Comparison of ENCODE assay signal across 1 cellular context in the genomic region with DNA sequence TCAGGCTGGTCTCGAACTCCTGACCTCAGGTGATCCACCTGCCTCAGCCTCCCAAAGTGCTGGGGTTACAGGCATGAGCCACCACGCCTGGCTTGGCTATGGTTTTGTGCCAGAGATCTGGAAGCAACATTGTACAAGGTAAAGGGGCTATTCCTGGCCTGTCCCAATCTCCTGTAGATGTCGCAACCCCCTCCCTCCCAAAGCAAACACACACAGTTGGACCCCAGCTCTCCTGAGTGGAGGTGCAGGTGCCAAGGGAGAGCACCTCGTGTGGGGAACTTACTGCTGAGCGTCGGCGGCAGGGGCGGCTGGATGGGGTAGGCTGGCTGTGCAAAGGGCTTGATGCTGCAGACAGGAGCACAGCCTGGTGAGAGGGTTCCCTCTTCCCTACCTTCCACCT.
A peak's percentile ranks its signal among the peaks of the same experiment; 100 is the strongest.
TF ChIP-seq lines count a peak whose summit lies in the region.

No MANE protein-coding gene starts in this region.

TF ChIP-seq in HepG2, 621 proteins besides CTCF, POLR2A, EP300 and RAD21 (continued from another document):
- TF ChIP-seq, protein P1, sequence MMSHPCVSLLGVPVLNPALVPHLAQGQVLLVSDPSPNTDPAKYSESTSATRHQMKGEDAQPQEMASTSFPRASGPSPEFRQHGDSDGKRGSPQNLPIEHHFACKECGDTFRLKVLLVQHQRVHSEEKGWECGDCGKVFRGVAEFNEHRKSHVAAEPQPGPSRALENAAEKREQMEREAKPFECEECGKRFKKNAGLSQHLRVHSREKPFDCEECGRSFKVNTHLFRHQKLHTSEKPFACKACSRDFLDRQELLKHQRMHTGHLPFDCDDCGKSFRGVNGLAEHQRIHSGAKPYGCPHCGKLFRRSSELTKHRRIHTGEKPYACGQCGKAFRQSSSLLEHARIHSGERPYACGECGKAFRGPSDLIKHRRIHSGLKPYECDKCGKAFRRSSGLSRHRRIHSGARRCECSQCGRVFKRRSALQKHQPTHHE (CRISPR knock-in tag; IDR thresholded peaks at IDR 0.05; ENCODE audit: borderline replicate concordance): no peak
- TF ChIP-seq ZNF672 (CRISPR knock-in tag; IDR thresholded peaks at IDR 0.05) (peak; percentile 22; the same call in 1 of the 2 replicates), GATAD2A (CRISPR knock-in tag; IDR thresholded peaks at IDR 0.05) (peak; percentile 41; the same call in 1 of the 2 replicates), ZC3H4 (CRISPR knock-in tag; IDR thresholded peaks at IDR 0.05; ENCODE audit: borderline replicate concordance) (no peak), ZNF678 (CRISPR knock-in tag; IDR thresholded peaks at IDR 0.05) (no peak), SATB2 (CRISPR knock-in tag; IDR thresholded peaks at IDR 0.05) (no peak), EHMT2 (IDR thresholded peaks at IDR 0.05; ENCODE audit: borderline replicate concordance, low read depth, low read length) (no peak), ZNF530 (CRISPR knock-in tag; IDR thresholded peaks at IDR 0.05; ENCODE audit: low read depth) (no peak), ZNF788 (CRISPR knock-in tag; IDR thresholded peaks at IDR 0.05; ENCODE audit: borderline replicate concordance) (no peak), ZSCAN20 (CRISPR knock-in tag; IDR thresholded peaks at IDR 0.05; ENCODE audit: borderline replicate concordance) (no peak), MTF2 (CRISPR knock-in tag; IDR thresholded peaks at IDR 0.05; ENCODE audit: borderline replicate concordance) (no peak), ZNF3 (CRISPR knock-in tag; IDR thresholded peaks at IDR 0.05) (no peak), RORA (CRISPR knock-in tag; IDR thresholded peaks at IDR 0.05) (no peak), FOSL2 (CRISPR knock-in tag; IDR thresholded peaks at IDR 0.05) (no peak), MZF1 (CRISPR knock-in tag; IDR thresholded peaks at IDR 0.05; ENCODE audit: borderline replicate concordance) (no peak), HDAC6 (IDR thresholded peaks at IDR 0.05; ENCODE audit: low read depth, low read length) (no peak), ZNF605 (CRISPR knock-in tag; IDR thresholded peaks at IDR 0.05) (peak; percentile 66; the same call in 1 of the 2 replicates), ZKSCAN8 (CRISPR knock-in tag; IDR thresholded peaks at IDR 0.05; ENCODE audit: borderline replicate concordance) (no peak), XBP1 (CRISPR knock-in tag; IDR thresholded peaks at IDR 0.05) (no peak), ZNF749 (CRISPR knock-in tag; IDR thresholded peaks at IDR 0.05; ENCODE audit: borderline replicate concordance) (no peak), NONO (IDR thresholded peaks at IDR 0.05) (no peak), NONO (CRISPR knock-in tag; conservative IDR thresholded peaks at IDR 0.05) (0 out of 2 replicates have a peak, but pooled peaks have one; percentile 48), HNRNPH1 (optimal IDR thresholded peaks at IDR 0.05; ENCODE audit: low read depth, low read length) (no peak), CBX2 (IDR thresholded peaks at IDR 0.05; ENCODE audit: low read depth, low read length) (no peak), CBX2 (CRISPR knock-in tag; IDR thresholded peaks at IDR 0.05; ENCODE audit: low read depth) (no peak), ZNF230 (CRISPR knock-in tag; IDR thresholded peaks at IDR 0.05) (no peak), NR3C1 (CRISPR knock-in tag; IDR thresholded peaks at IDR 0.05) (no peak), MAFK (conservative IDR thresholded peaks at IDR 0.05 in 1 of 2, IDR thresholded peaks at IDR 0.05 in 1 of 2; ENCODE audit: low read length in 2 of 2) (no peak), ZSCAN25 (CRISPR knock-in tag; IDR thresholded peaks at IDR 0.05) (no peak), MTA1 (CRISPR knock-in tag; IDR thresholded peaks at IDR 0.05; ENCODE audit: borderline replicate concordance) (0 out of 2 replicates have a peak, but pooled peaks have one; percentile 54), ZNF264 (CRISPR knock-in tag; IDR thresholded peaks at IDR 0.05) (no peak), BRD4 (CRISPR knock-in tag; IDR thresholded peaks at IDR 0.05) (no peak)
- TF ChIP-seq, protein P2, sequence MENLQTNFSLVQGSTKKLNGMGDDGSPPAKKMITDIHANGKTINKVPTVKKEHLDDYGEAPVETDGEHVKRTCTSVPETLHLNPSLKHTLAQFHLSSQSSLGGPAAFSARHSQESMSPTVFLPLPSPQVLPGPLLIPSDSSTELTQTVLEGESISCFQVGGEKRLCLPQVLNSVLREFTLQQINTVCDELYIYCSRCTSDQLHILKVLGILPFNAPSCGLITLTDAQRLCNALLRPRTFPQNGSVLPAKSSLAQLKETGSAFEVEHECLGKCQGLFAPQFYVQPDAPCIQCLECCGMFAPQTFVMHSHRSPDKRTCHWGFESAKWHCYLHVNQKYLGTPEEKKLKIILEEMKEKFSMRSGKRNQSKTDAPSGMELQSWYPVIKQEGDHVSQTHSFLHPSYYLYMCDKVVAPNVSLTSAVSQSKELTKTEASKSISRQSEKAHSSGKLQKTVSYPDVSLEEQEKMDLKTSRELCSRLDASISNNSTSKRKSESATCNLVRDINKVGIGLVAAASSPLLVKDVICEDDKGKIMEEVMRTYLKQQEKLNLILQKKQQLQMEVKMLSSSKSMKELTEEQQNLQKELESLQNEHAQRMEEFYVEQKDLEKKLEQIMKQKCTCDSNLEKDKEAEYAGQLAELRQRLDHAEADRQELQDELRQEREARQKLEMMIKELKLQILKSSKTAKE (CRISPR knock-in tag; IDR thresholded peaks at IDR 0.05; ENCODE audit: borderline replicate concordance): 0 out of 2 replicates have a peak, but pooled peaks have one; percentile 12
- TF ChIP-seq, protein P3, sequence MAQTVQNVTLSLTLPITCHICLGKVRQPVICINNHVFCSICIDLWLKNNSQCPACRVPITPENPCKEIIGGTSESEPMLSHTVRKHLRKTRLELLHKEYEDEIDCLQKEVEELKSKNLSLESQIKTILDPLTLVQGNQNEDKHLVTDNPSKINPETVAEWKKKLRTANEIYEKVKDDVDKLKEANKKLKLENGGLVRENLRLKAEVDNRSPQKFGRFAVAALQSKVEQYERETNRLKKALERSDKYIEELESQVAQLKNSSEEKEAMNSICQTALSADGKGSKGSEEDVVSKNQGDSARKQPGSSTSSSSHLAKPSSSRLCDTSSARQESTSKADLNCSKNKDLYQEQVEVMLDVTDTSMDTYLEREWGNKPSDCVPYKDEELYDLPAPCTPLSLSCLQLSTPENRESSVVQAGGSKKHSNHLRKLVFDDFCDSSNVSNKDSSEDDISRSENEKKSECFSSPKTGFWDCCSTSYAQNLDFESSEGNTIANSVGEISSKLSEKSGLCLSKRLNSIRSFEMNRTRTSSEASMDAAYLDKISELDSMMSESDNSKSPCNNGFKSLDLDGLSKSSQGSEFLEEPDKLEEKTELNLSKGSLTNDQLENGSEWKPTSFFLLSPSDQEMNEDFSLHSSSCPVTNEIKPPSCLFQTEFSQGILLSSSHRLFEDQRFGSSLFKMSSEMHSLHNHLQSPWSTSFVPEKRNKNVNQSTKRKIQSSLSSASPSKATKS (CRISPR knock-in tag; IDR thresholded peaks at IDR 0.05): no peak
- TF ChIP-seq, protein P4, sequence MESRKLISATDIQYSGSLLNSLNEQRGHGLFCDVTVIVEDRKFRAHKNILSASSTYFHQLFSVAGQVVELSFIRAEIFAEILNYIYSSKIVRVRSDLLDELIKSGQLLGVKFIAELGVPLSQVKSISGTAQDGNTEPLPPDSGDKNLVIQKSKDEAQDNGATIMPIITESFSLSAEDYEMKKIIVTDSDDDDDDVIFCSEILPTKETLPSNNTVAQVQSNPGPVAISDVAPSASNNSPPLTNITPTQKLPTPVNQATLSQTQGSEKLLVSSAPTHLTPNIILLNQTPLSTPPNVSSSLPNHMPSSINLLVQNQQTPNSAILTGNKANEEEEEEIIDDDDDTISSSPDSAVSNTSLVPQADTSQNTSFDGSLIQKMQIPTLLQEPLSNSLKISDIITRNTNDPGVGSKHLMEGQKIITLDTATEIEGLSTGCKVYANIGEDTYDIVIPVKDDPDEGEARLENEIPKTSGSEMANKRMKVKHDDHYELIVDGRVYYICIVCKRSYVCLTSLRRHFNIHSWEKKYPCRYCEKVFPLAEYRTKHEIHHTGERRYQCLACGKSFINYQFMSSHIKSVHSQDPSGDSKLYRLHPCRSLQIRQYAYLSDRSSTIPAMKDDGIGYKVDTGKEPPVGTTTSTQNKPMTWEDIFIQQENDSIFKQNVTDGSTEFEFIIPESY (CRISPR knock-in tag; IDR thresholded peaks at IDR 0.05): no peak
- TF ChIP-seq, protein P5, sequence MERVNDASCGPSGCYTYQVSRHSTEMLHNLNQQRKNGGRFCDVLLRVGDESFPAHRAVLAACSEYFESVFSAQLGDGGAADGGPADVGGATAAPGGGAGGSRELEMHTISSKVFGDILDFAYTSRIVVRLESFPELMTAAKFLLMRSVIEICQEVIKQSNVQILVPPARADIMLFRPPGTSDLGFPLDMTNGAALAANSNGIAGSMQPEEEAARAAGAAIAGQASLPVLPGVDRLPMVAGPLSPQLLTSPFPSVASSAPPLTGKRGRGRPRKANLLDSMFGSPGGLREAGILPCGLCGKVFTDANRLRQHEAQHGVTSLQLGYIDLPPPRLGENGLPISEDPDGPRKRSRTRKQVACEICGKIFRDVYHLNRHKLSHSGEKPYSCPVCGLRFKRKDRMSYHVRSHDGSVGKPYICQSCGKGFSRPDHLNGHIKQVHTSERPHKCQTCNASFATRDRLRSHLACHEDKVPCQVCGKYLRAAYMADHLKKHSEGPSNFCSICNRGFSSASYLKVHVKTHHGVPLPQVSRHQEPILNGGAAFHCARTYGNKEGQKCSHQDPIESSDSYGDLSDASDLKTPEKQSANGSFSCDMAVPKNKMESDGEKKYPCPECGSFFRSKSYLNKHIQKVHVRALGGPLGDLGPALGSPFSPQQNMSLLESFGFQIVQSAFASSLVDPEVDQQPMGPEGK (CRISPR knock-in tag; IDR thresholded peaks at IDR 0.05): peak; percentile 76
- TF ChIP-seq, protein P6, sequence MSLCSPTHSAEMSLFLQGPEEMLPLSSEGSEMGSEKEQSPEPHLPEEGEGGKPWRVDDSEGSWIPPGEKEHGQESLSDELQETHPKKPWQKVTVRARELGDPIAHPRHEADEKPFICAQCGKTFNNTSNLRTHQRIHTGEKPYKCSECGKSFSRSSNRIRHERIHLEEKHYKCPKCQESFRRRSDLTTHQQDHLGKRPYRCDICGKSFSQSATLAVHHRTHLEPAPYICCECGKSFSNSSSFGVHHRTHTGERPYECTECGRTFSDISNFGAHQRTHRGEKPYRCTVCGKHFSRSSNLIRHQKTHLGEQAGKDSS (CRISPR knock-in tag; IDR thresholded peaks at IDR 0.05; ENCODE audit: borderline replicate concordance, low read depth): no peak
- TF ChIP-seq, protein P7, sequence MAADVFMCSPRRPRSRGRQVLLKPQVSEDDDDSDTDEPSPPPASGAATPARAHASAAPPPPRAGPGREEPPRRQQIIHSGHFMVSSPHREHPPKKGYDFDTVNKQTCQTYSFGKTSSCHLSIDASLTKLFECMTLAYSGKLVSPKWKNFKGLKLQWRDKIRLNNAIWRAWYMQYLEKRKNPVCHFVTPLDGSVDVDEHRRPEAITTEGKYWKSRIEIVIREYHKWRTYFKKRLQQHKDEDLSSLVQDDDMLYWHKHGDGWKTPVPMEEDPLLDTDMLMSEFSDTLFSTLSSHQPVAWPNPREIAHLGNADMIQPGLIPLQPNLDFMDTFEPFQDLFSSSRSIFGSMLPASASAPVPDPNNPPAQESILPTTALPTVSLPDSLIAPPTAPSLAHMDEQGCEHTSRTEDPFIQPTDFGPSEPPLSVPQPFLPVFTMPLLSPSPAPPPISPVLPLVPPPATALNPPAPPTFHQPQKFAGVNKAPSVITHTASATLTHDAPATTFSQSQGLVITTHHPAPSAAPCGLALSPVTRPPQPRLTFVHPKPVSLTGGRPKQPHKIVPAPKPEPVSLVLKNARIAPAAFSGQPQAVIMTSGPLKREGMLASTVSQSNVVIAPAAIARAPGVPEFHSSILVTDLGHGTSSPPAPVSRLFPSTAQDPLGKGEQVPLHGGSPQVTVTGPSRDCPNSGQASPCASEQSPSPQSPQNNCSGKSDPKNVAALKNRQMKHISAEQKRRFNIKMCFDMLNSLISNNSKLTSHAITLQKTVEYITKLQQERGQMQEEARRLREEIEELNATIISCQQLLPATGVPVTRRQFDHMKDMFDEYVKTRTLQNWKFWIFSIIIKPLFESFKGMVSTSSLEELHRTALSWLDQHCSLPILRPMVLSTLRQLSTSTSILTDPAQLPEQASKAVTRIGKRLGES (CRISPR knock-in tag; IDR thresholded peaks at IDR 0.05; ENCODE audit: borderline replicate concordance): no peak
